1 cellular context compared by ENCODE assay signal in the genomic region with DNA sequence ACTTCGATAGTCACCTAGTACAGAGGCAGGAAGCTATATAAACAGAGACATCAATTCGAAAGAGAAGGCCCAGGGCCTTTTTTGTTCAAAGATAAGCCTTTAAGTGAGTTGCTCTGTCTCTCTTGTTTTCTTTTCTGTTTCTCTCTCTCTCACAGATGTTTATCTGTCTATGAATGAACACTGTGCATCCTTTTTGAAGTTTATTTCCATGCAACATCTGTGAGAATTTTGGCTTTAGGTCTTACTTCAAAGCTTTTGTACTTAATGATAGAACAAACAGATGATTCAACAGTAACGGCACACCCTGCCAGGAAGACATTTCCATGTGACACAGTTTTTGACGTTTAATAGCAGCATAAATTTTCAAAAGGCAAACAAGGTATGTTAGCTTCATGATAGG.
TF ChIP-seq lines count a peak whose summit lies in the region.

No MANE protein-coding gene starts in this region.

TF ChIP-seq in HepG2, 621 proteins besides CTCF, POLR2A, EP300 and RAD21 (continued from another document and continues in another):
- TF ChIP-seq, protein P1, sequence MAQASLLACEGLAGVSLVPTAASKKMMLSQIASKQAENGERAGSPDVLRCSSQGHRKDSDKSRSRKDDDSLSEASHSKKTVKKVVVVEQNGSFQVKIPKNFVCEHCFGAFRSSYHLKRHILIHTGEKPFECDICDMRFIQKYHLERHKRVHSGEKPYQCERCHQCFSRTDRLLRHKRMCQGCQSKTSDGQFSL (CRISPR knock-in tag; IDR thresholded peaks at IDR 0.05): no peak
- TF ChIP-seq CAMTA2 (CRISPR knock-in tag; IDR thresholded peaks at IDR 0.05; ENCODE audit: borderline replicate concordance) (no peak), ZNF768 (CRISPR knock-in tag; IDR thresholded peaks at IDR 0.05) (no peak), GLMP (CRISPR knock-in tag; IDR thresholded peaks at IDR 0.05; ENCODE audit: borderline replicate concordance) (no peak), ZNF501 (CRISPR knock-in tag; IDR thresholded peaks at IDR 0.05) (no peak), ZBTB26 (CRISPR knock-in tag; IDR thresholded peaks at IDR 0.05; ENCODE audit: borderline replicate concordance) (no peak), POGZ (CRISPR knock-in tag; IDR thresholded peaks at IDR 0.05) (no peak), MTA1 (CRISPR knock-in tag; IDR thresholded peaks at IDR 0.05; ENCODE audit: borderline replicate concordance) (no peak), POLR2AphosphoS2 (IDR thresholded peaks at IDR 0.05; ENCODE audit: low read depth, low read length) (no peak), ZNF207 (IDR thresholded peaks at IDR 0.05; ENCODE audit: borderline replicate concordance) (no peak), TGIF2 (CRISPR knock-in tag; IDR thresholded peaks at IDR 0.05) (no peak), ARID4A (CRISPR knock-in tag; IDR thresholded peaks at IDR 0.05; ENCODE audit: borderline replicate concordance) (no peak), ZNF674 (CRISPR knock-in tag; IDR thresholded peaks at IDR 0.05; ENCODE audit: low read depth) (no peak), RFX3 (CRISPR knock-in tag; IDR thresholded peaks at IDR 0.05) (no peak), ARID2 (CRISPR knock-in tag; IDR thresholded peaks at IDR 0.05; ENCODE audit: borderline replicate concordance) (no peak), ZNF441 (CRISPR knock-in tag; IDR thresholded peaks at IDR 0.05; ENCODE audit: borderline replicate concordance) (no peak), SMAD9 (CRISPR knock-in tag; IDR thresholded peaks at IDR 0.05) (no peak), JUNB (CRISPR knock-in tag; IDR thresholded peaks at IDR 0.05; ENCODE audit: borderline replicate concordance) (peak; percentile 29; the same call in 1 of the 2 replicates), THAP11 (CRISPR knock-in tag; IDR thresholded peaks at IDR 0.05) (no peak), HDAC6 (IDR thresholded peaks at IDR 0.05; ENCODE audit: low read depth, low read length) (no peak), ZNF75D (CRISPR knock-in tag; IDR thresholded peaks at IDR 0.05; ENCODE audit: borderline replicate concordance) (no peak), BHLHE40 (IDR thresholded peaks at IDR 0.05; ENCODE audit: low read length) (no peak), ZNF841 (CRISPR knock-in tag; IDR thresholded peaks at IDR 0.05; ENCODE audit: borderline replicate concordance) (no peak), ZNF577 (CRISPR knock-in tag; IDR thresholded peaks at IDR 0.05; ENCODE audit: borderline replicate concordance, low read depth) (no peak), HNRNPLL (IDR thresholded peaks at IDR 0.05; ENCODE audit: low read depth, low read length, poor library complexity, severe bottlenecking) (no peak), ZSCAN30 (CRISPR knock-in tag; IDR thresholded peaks at IDR 0.05) (no peak), SAFB2 (CRISPR knock-in tag; IDR thresholded peaks at IDR 0.05; ENCODE audit: borderline replicate concordance, low read depth) (no peak), ZFP36L2 (CRISPR knock-in tag; IDR thresholded peaks at IDR 0.05) (no peak)
- TF ChIP-seq, protein P2, sequence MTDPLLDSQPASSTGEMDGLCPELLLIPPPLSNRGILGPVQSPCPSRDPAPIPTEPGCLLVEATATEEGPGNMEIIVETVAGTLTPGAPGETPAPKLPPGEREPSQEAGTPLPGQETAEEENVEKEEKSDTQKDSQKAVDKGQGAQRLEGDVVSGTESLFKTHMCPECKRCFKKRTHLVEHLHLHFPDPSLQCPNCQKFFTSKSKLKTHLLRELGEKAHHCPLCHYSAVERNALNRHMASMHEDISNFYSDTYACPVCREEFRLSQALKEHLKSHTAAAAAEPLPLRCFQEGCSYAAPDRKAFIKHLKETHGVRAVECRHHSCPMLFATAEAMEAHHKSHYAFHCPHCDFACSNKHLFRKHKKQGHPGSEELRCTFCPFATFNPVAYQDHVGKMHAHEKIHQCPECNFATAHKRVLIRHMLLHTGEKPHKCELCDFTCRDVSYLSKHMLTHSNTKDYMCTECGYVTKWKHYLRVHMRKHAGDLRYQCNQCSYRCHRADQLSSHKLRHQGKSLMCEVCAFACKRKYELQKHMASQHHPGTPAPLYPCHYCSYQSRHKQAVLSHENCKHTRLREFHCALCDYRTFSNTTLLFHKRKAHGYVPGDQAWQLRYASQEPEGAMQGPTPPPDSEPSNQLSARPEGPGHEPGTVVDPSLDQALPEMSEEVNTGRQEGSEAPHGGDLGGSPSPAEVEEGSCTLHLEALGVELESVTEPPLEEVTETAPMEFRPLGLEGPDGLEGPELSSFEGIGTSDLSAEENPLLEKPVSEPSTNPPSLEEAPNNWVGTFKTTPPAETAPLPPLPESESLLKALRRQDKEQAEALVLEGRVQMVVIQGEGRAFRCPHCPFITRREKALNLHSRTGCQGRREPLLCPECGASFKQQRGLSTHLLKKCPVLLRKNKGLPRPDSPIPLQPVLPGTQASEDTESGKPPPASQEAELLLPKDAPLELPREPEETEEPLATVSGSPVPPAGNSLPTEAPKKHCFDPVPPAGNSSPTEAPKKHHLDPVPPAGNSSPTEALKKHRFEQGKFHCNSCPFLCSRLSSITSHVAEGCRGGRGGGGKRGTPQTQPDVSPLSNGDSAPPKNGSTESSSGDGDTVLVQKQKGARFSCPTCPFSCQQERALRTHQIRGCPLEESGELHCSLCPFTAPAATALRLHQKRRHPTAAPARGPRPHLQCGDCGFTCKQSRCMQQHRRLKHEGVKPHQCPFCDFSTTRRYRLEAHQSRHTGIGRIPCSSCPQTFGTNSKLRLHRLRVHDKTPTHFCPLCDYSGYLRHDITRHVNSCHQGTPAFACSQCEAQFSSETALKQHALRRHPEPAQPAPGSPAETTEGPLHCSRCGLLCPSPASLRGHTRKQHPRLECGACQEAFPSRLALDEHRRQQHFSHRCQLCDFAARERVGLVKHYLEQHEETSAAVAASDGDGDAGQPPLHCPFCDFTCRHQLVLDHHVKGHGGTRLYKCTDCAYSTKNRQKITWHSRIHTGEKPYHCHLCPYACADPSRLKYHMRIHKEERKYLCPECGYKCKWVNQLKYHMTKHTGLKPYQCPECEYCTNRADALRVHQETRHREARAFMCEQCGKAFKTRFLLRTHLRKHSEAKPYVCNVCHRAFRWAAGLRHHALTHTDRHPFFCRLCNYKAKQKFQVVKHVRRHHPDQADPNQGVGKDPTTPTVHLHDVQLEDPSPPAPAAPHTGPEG (CRISPR knock-in tag; IDR thresholded peaks at IDR 0.05): no peak
- TF ChIP-seq, protein P3, sequence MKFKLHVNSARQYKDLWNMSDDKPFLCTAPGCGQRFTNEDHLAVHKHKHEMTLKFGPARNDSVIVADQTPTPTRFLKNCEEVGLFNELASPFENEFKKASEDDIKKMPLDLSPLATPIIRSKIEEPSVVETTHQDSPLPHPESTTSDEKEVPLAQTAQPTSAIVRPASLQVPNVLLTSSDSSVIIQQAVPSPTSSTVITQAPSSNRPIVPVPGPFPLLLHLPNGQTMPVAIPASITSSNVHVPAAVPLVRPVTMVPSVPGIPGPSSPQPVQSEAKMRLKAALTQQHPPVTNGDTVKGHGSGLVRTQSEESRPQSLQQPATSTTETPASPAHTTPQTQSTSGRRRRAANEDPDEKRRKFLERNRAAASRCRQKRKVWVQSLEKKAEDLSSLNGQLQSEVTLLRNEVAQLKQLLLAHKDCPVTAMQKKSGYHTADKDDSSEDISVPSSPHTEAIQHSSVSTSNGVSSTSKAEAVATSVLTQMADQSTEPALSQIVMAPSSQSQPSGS (CRISPR knock-in tag; IDR thresholded peaks at IDR 0.05): no peak
- TF ChIP-seq, protein P4, sequence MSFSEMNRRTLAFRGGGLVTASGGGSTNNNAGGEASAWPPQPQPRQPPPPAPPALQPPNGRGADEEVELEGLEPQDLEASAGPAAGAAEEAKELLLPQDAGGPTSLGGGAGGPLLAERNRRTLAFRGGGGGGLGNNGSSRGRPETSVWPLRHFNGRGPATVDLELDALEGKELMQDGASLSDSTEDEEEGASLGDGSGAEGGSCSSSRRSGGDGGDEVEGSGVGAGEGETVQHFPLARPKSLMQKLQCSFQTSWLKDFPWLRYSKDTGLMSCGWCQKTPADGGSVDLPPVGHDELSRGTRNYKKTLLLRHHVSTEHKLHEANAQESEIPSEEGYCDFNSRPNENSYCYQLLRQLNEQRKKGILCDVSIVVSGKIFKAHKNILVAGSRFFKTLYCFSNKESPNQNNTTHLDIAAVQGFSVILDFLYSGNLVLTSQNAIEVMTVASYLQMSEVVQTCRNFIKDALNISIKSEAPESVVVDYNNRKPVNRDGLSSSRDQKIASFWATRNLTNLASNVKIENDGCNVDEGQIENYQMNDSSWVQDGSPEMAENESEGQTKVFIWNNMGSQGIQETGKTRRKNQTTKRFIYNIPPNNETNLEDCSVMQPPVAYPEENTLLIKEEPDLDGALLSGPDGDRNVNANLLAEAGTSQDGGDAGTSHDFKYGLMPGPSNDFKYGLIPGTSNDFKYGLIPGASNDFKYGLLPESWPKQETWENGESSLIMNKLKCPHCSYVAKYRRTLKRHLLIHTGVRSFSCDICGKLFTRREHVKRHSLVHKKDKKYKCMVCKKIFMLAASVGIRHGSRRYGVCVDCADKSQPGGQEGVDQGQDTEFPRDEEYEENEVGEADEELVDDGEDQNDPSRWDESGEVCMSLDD (CRISPR knock-in tag; IDR thresholded peaks at IDR 0.05; ENCODE audit: borderline replicate concordance): no peak
- TF ChIP-seq, protein P5, sequence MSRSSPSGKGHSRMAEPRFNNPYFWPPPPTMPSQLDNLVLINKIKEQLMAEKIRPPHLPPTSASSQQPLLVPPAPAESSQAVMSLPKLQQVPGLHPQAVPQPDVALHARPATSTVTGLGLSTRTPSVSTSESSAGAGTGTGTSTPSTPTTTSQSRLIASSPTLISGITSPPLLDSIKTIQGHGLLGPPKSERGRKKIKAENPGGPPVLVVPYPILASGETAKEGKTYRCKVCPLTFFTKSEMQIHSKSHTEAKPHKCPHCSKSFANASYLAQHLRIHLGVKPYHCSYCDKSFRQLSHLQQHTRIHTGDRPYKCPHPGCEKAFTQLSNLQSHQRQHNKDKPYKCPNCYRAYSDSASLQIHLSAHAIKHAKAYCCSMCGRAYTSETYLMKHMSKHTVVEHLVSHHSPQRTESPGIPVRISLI (CRISPR knock-in tag; IDR thresholded peaks at IDR 0.05; ENCODE audit: borderline replicate concordance): no peak
